Comparison of ENCODE assay signal across 10 cellular contexts in the genomic region with DNA sequence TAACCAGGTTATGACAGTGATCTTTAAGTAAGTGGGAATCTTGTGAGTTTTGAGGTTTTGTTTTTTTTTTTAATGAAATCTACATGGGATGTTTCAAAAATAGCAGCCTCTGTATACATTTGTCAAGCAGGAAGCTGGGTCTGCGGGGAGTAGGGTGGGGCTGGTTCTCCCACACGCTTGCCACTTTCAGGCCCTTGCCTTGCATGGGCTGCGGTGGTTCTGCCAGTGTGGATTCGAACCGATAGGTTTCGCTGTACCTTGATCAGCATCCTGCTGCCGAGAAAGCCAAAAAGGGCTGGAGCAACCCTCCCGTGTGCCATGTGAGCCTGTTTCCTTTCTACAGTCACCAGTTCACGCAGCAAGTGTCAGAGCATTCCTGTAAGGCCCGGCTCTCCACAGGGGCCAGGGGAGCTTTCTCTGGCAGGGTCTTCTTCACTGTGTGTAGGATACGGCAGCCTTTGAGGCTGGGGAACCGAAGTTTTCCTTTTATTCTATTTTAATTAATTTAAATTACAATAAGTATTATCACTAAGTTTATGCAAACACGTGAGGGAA.
DNase-seq lines count a peak whose midpoint lies in the region; ATAC-seq and TF ChIP-seq lines count a peak whose summit lies in the region.
"Had no signal": no experiment of that assay in that cellular context is flagged by ENCODE, and none has a peak within 500 bp of the region (broad histone marks: within the 10 kb centered on the region; RNA-seq: fewer than 3 reads in every experiment).

No MANE protein-coding gene starts in this region.

- peak overlapping the region; percentile 60 for H3K27ac ChIP-seq in CD4-positive, CD25-positive, alpha-beta regulatory T cell (ENCODE audit: insufficient read depth, low read length, poor library complexity, severe bottlenecking)
- no peak overlapping the region for H3K27ac ChIP-seq in hepatocyte
- H3K27ac ChIP-seq: lower lobe of right lung had no signal

- peaks cover 24 to 58% (median 35%) of the 10 kb centered on the region in 4 donors for H3K4me1 Mint-ChIP-seq in CD4-positive, CD25-positive, alpha-beta regulatory T cell
- H3K4me1 Mint-ChIP-seq in T-helper 2 cell treated with Interferon-gamma antibody and Interleukin-4, amounts not matched to agents 5 μg/mL and 100 μg/mL, for 36 hours (ENCODE audit: low read depth): peaks cover 41% of the 10 kb centered on the region
- peaks cover 46% of the 10 kb centered on the region for H3K4me1 Mint-ChIP-seq in activated naive CD4-positive, alpha-beta T cell treated with anti-CD3 and anti-CD28 coated beads for 36 hours (ENCODE audit: low read depth)
- peaks cover 25% of the 10 kb centered on the region for H3K4me1 Mint-ChIP-seq in mesothelial cell of epicardium

- ATAC-seq in CD4-positive, CD25-positive, alpha-beta regulatory T cell (ENCODE audit: low read depth in 2 of 2): peak; percentile 57 to 58
- no peak for ATAC-seq in GM21526 (IDR thresholded peaks at IDR 0.05; ENCODE audit: low FRiP score, unreplicated experiment)
- ATAC-seq: lower lobe of right lung had no signal

- H3K4me1 ChIP-seq in CD4-positive, CD25-positive, alpha-beta regulatory T cell (ENCODE audit: control insufficient read depth, insufficient read depth, low read length, poor library complexity, severe bottlenecking): peaks cover 33% of the 10 kb centered on the region
- H3K4me1 ChIP-seq in hepatocyte (ENCODE audit: insufficient read depth): no peaks in the 10 kb centered on the region
- H3K4me1 ChIP-seq: lower lobe of right lung had no signal

- WGBS in hepatocyte (ENCODE audit: low lambda C conversion rate, missing lambda C conversion rate): 71% methylated on average over 10 of the region's 13 CpGs

- CTCF ChIA-PET in activated naive CD4-positive, alpha-beta T cell treated with anti-CD3 and anti-CD28 coated beads for 36 hours (lab: Charles Lee): no interaction called here

- H3K27me3 ChIP-seq in CD4-positive, CD25-positive, alpha-beta regulatory T cell (ENCODE audit: control insufficient read depth, insufficient read depth, low read length): no peaks in the 10 kb centered on the region
- no peaks in the 10 kb centered on the region for H3K27me3 ChIP-seq in hepatocyte

- peak overlapping the region; percentile 92 to 96 (median 94) for H3K27ac Mint-ChIP-seq in CD4-positive, CD25-positive, alpha-beta regulatory T cell
- peak overlapping the region; percentile 85 for H3K27ac Mint-ChIP-seq in T-helper 2 cell treated with Interferon-gamma antibody and Interleukin-4, amounts not matched to agents 5 μg/mL and 100 μg/mL, for 36 hours
- peak overlapping the region; percentile 16 for H3K27ac Mint-ChIP-seq in activated naive CD4-positive, alpha-beta T cell treated with anti-CD3 and anti-CD28 coated beads for 36 hours
- peak overlapping the region; percentile 34 for H3K27ac Mint-ChIP-seq in mesothelial cell of epicardium

- H3K9me3 Mint-ChIP-seq in CD4-positive, CD25-positive, alpha-beta regulatory T cell: peaks cover 0 to under 1% (median 0%) of the 10 kb centered on the region in 7 donors
- H3K9me3 Mint-ChIP-seq in T-helper 2 cell treated with Interferon-gamma antibody and Interleukin-4, amounts not matched to agents 5 μg/mL and 100 μg/mL, for 36 hours: no peaks in the 10 kb centered on the region
- H3K9me3 Mint-ChIP-seq in activated naive CD4-positive, alpha-beta T cell treated with anti-CD3 and anti-CD28 coated beads for 36 hours: no peaks in the 10 kb centered on the region
- no peaks in the 10 kb centered on the region for H3K9me3 Mint-ChIP-seq in mesothelial cell of epicardium

- no peak overlapping the region for H2AFZ ChIP-seq in hepatocyte

- no peaks in the 10 kb centered on the region for H3K9me2 ChIP-seq in hepatocyte (replicated peaks; ENCODE audit: insufficient read depth)

- H3K27me3 Mint-ChIP-seq in CD4-positive, CD25-positive, alpha-beta regulatory T cell: no peaks in the 10 kb centered on the region
- no peaks in the 10 kb centered on the region for H3K27me3 Mint-ChIP-seq in T-helper 2 cell treated with Interferon-gamma antibody and Interleukin-4, amounts not matched to agents 5 μg/mL and 100 μg/mL, for 36 hours (ENCODE audit: low read depth)
- H3K27me3 Mint-ChIP-seq in activated naive CD4-positive, alpha-beta T cell treated with anti-CD3 and anti-CD28 coated beads for 36 hours (ENCODE audit: low read depth): no peaks in the 10 kb centered on the region
- H3K27me3 Mint-ChIP-seq in mesothelial cell of epicardium (ENCODE audit: low read depth): no peaks in the 10 kb centered on the region

- no peaks in the 10 kb centered on the region for H4K20me1 ChIP-seq in hepatocyte (ENCODE audit: insufficient read depth, poor library complexity, severe bottlenecking)

- TF ChIP-seq CTCF in mesothelial cell of epicardium (IDR thresholded peaks at IDR 0.05; ENCODE audit: unreplicated experiment) (no peak), hepatocyte (IDR thresholded peaks at IDR 0.05; ENCODE audit: poor library complexity) (no peak)

- no peaks in the 10 kb centered on the region for H3K36me3 ChIP-seq in CD4-positive, CD25-positive, alpha-beta regulatory T cell (ENCODE audit: control insufficient read depth, insufficient read depth, low read length)
- H3K36me3 ChIP-seq in hepatocyte (replicated peaks; ENCODE audit: insufficient read depth, low read depth): no peaks in the 10 kb centered on the region

- H3K9me3 ChIP-seq in CD4-positive, CD25-positive, alpha-beta regulatory T cell (ENCODE audit: control insufficient read depth in 2 of 2, low read length in 2 of 2): no peaks in the 10 kb centered on the region
- no peaks in the 10 kb centered on the region for H3K9me3 ChIP-seq in hepatocyte (ENCODE audit: low read depth)
- H3K9me3 ChIP-seq: lower lobe of right lung had no signal

- no peaks in the 10 kb centered on the region for H3K79me2 ChIP-seq in hepatocyte

- H3K4me3 ChIP-seq in CD4-positive, CD25-positive, alpha-beta regulatory T cell (ENCODE audit: low read depth, low read length): peak overlapping the region; percentile 19
- H3K4me3 ChIP-seq in hepatocyte: no peak overlapping the region
- H3K4me3 ChIP-seq: lower lobe of right lung had no signal

- peak overlapping the region; percentile 27 to 81 (median 64) for H3K4me3 Mint-ChIP-seq in CD4-positive, CD25-positive, alpha-beta regulatory T cell
- H3K4me3 Mint-ChIP-seq in T-helper 2 cell treated with Interferon-gamma antibody and Interleukin-4, amounts not matched to agents 5 μg/mL and 100 μg/mL, for 36 hours: peak overlapping the region; percentile 35
- H3K4me3 Mint-ChIP-seq in activated naive CD4-positive, alpha-beta T cell treated with anti-CD3 and anti-CD28 coated beads for 36 hours: no peak overlapping the region
- no peak overlapping the region for H3K4me3 Mint-ChIP-seq in mesothelial cell of epicardium

- H3K4me2 ChIP-seq in hepatocyte: no peak overlapping the region

- intact Hi-C loops in activated naive CD4-positive, alpha-beta T cell treated with anti-CD3 and anti-CD28 coated beads for 36 hours (cut with micrococcal nuclease): no loop called here

- peak in 2 of 3 donors; percentile 18 to 71 for DNase-seq in CD4-positive, CD25-positive, alpha-beta regulatory T cell
- no peak for DNase-seq in T-helper 2 cell treated with Interferon-gamma antibody and Interleukin-4, amounts not matched to agents 5 μg/mL and 100 μg/mL, for 36 hours (ENCODE audit: low spot score)
- peak; percentile 41 for DNase-seq in activated naive CD4-positive, alpha-beta T cell treated with anti-CD3 and anti-CD28 coated beads for 36 hours
- DNase-seq in mesothelial cell of epicardium (ENCODE audit: low spot score in 2 of 2, unreplicated experiment in 2 of 2) (no peak), hypothalamus (lab: John Stamatoyannopoulos, UW) (no peak), hepatocyte (ENCODE audit: low spot score) (no peak), HT-29 (ENCODE audit: low spot score) (no peak)
- DNase-seq: head of caudate nucleus, lower lobe of right lung had no signal

- peaks cover 5% of the 10 kb centered on the region for H3K36me3 Mint-ChIP-seq in CD4-positive, CD25-positive, alpha-beta regulatory T cell
- peaks cover 4% of the 10 kb centered on the region for H3K36me3 Mint-ChIP-seq in T-helper 2 cell treated with Interferon-gamma antibody and Interleukin-4, amounts not matched to agents 5 μg/mL and 100 μg/mL, for 36 hours (ENCODE audit: low read depth)
- peaks cover 5% of the 10 kb centered on the region for H3K36me3 Mint-ChIP-seq in activated naive CD4-positive, alpha-beta T cell treated with anti-CD3 and anti-CD28 coated beads for 36 hours (ENCODE audit: low read depth)
- H3K36me3 Mint-ChIP-seq in mesothelial cell of epicardium: no peaks in the 10 kb centered on the region

Comparison
In these comparisons a context has a peak if more than half of its experiments do, and no peak if none do; other contexts are left out.
1. DNase-seq: peak in CD4-positive, CD25-positive, alpha-beta regulatory T cell (2 of 3) and activated naive CD4-positive, alpha-beta T cell treated with anti-CD3 and anti-CD28 coated beads for 36 hours (single experiment); none in T-helper 2 cell treated with Interferon-gamma antibody and Interleukin-4, amounts not matched to agents 5 μg/mL and 100 μg/mL, for 36 hours (single experiment), mesothelial cell of epicardium (0 of 2), hypothalamus (0 of 51), hepatocyte (single experiment) and HT-29 (single experiment).
2. H3K27ac Mint-ChIP-seq: peak in every context shown above with its lines; median percentile 94 in CD4-positive, CD25-positive, alpha-beta regulatory T cell; 85 in T-helper 2 cell treated with Interferon-gamma antibody and Interleukin-4, amounts not matched to agents 5 μg/mL and 100 μg/mL, for 36 hours; 34 in mesothelial cell of epicardium; 16 in activated naive CD4-positive, alpha-beta T cell treated with anti-CD3 and anti-CD28 coated beads for 36 hours.
3. H3K4me3 Mint-ChIP-seq: peak in CD4-positive, CD25-positive, alpha-beta regulatory T cell (4 of 4) and T-helper 2 cell treated with Interferon-gamma antibody and Interleukin-4, amounts not matched to agents 5 μg/mL and 100 μg/mL, for 36 hours (single experiment); none in activated naive CD4-positive, alpha-beta T cell treated with anti-CD3 and anti-CD28 coated beads for 36 hours (single experiment) and mesothelial cell of epicardium (single experiment).